Comparison of ENCODE assay signal across 8 cellular contexts in the genomic region with DNA sequence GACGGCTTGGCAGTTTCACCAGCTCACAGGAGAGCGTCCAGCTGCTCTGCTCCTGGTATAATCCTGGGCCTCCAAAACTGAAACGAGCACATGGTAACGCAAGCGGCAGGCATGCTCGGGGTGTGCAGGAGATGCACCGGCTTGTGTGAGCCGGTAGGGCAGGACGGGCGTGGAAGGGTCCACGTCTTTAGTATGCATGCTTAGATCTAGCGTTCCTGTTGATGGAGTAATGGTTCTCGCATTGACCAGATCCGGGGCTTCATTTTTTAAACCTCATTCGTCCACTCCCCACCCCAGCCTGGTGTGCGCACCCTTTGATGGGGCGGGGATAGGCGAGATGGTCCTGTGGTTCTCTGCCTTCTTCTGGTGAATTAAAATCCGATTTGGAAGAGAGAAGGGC. TPM values are rescaled to one million over a fixed set of nuclear protein-coding genes. Genes with fewer than 3 reads are reported as not detected.
DNase-seq lines count a peak whose midpoint lies in the region; ATAC-seq, FAIRE-seq and TF ChIP-seq lines count a peak whose summit lies in the region.

No MANE protein-coding gene starts in this region.

- no peak for DNase-seq in activated T-cell treated with anti-CD3 and anti-CD28 coated beads, Interleukin-2, amount 50 U/mL, for 4 hours
- DNase-seq in head of caudate nucleus = peak in 29 of 42 donors; percentile 7 to 64 (median 38)
- peak in 1 of 6 donors; percentile 36 for DNase-seq in pancreas
- no peak for DNase-seq in hippocampal formation (lab: John Stamatoyannopoulos, UW)
- DNase-seq in pons (ENCODE audit: low spot score) = no peak

- no peak for TF ChIP-seq CTCF in pancreas (IDR thresholded peaks at IDR 0.05)

- H4K20me1 ChIP-seq in BLaER1 = no peaks in the 10 kb centered on the region

- H3K27me3 Mint-ChIP-seq in activated T-cell treated with anti-CD3 and anti-CD28 coated beads, Interleukin-2, amount 50 U/mL, for 4 hours (ENCODE audit: low read depth) = peaks cover 42% of the 10 kb centered on the region

- 12% methylated on average over 19 of the region's 19 CpGs for WGBS in pancreas, 2 donors

- no peaks in the 10 kb centered on the region for H3K36me3 Mint-ChIP-seq in activated T-cell treated with anti-CD3 and anti-CD28 coated beads, Interleukin-2, amount 50 U/mL, for 4 hours (ENCODE audit: insufficient read depth)

- H3K4me3 ChIP-seq in BLaER1 = peak overlapping the region; percentile 61
- H3K4me3 ChIP-seq in pancreas = peak overlapping the region; percentile 23 to 56 (median 40)

- ATAC-seq in GM18873 (IDR thresholded peaks at IDR 0.05; ENCODE audit: low FRiP score, unreplicated experiment) (peak; percentile 45), HG03159 (IDR thresholded peaks at IDR 0.05; ENCODE audit: unreplicated experiment) (peak; percentile 69), pancreas (peak; percentile 38 to 62 (median 58))
- peak; percentile 46 to 50 for ATAC-seq in activated T-cell treated with anti-CD3 and anti-CD28 coated beads, Interleukin-2, amount 50 U/mL, for 4 hours

- no peak overlapping the region for H3K9ac ChIP-seq in BLaER1

- H3K4me1 ChIP-seq in BLaER1 (no peaks in the 10 kb centered on the region), pancreas (peaks cover 0 to 5% (median 0%) of the 10 kb centered on the region in 3 donors)

- peaks cover 39% of the 10 kb centered on the region for H3K27me3 ChIP-seq in BLaER1
- no peaks in the 10 kb centered on the region for H3K27me3 ChIP-seq in pancreas

- H3K27ac ChIP-seq in BLaER1 = no peak overlapping the region
- H3K27ac ChIP-seq in pancreas = peak overlapping the region in 3 of 4 donors; percentile 44 to 81 (median 74)

- H3K36me3 ChIP-seq in BLaER1 = no peaks in the 10 kb centered on the region
- no peaks in the 10 kb centered on the region for H3K36me3 ChIP-seq in pancreas

- peak overlapping the region; percentile 75 for H3K4me2 ChIP-seq in BLaER1

- intact Hi-C loops in head of caudate nucleus (cut with DNase I) (no loop called here), pancreas (cut with DNase I) (loop anchor here in 1 of 3 donors (10.0 kb wide), 1 partner anchor 69 kb away; no protein-coding TSS in a partner anchor)

- H3K9me3 ChIP-seq in BLaER1 (0 out of 2 replicates have a peak, but pooled peaks cover 4% of the 10 kb centered on the region), pancreas (no peaks in the 10 kb centered on the region)

- peak overlapping the region; percentile 72 for H3K4me3 Mint-ChIP-seq in activated T-cell treated with anti-CD3 and anti-CD28 coated beads, Interleukin-2, amount 50 U/mL, for 4 hours

- H3K4me1 Mint-ChIP-seq in activated T-cell treated with anti-CD3 and anti-CD28 coated beads, Interleukin-2, amount 50 U/mL, for 4 hours (ENCODE audit: low read depth) = peaks cover 11% of the 10 kb centered on the region

- no peak for FAIRE-seq in pancreas (lab: Jason Lieb, UNC)

- no peaks in the 10 kb centered on the region for H3K9me3 Mint-ChIP-seq in activated T-cell treated with anti-CD3 and anti-CD28 coated beads, Interleukin-2, amount 50 U/mL, for 4 hours

RNA-seq across cellular contexts. Expression of a gene that starts 39.7 kb away (rescaled TPM):
- total RNA-seq in activated T-cell treated with anti-CD3 and anti-CD28 coated beads, Interleukin-2, amount 50 U/mL, for 4 hours = 1 to 10 TPM in 1 of 3 donors, under 1 TPM in 1, not detected in 1; 0.90 to 1.2 TPM
- total RNA-seq in pancreas = 10 to 100 TPM; 11.9 to 21.8 (median 20.6) TPM
- polyA plus RNA-seq in pancreas = 10 to 100 TPM; 15.0 to 31.4 TPM

RNA-seq across cellular contexts. Expression of a gene that starts 47.2 kb away (rescaled TPM):
- total RNA-seq in activated T-cell treated with anti-CD3 and anti-CD28 coated beads, Interleukin-2, amount 50 U/mL, for 4 hours = 1 to 10 TPM; 4.8 to 7.2 (median 6.7) TPM
- total RNA-seq in pancreas = 10 to 100 TPM; 27.9 to 39.7 (median 34.1) TPM
- 10 to 100 TPM; 25.6 to 38.4 TPM for polyA plus RNA-seq in pancreas

Comparison
In these comparisons a context has a peak if more than half of its experiments do, and no peak if none do; other contexts are left out.
1. DNase-seq: peak in head of caudate nucleus (29 of 42); none in activated T-cell treated with anti-CD3 and anti-CD28 coated beads, Interleukin-2, amount 50 U/mL, for 4 hours (single experiment), hippocampal formation (0 of 2) and pons (single experiment).
2. RNA of a gene that starts 39.7 kb away (total RNA-seq): 11.9 to 21.8 TPM in pancreas; 0.90 to 1.2 TPM in activated T-cell treated with anti-CD3 and anti-CD28 coated beads, Interleukin-2, amount 50 U/mL, for 4 hours; every median in the first group is over 4 times any median in the second.
3. Peak in every context shown above with its lines, with median percentiles within 50 percentile points of each other: ATAC-seq.